In the genomic region with DNA sequence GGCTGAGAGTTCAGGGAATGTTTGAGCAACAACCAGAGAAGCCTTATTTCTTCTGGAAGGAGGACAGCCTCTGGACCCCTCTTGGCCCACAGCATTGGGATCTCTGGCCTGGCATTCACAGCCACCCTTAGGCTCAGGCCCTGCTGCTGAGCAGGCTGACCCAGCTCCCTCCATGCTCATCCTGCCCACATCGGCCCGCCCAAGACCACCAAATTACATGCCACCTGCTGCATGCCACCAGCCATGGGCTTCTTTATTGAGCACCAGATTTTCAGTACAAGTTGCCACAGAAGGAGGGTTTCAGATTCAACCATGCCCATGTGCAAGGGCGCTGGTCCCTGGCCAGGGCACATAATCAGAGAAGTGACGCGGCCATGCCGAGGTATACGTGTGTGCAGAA, we compare ENCODE assay signal across 1 cellular context.
TF ChIP-seq lines count a peak whose summit lies in the region.

No MANE protein-coding gene starts in this region.

TF ChIP-seq in WTC11, 78 proteins besides CTCF, POLR2A, EP300 and RAD21 (continued from another document):
- TF ChIP-seq, protein P1, sequence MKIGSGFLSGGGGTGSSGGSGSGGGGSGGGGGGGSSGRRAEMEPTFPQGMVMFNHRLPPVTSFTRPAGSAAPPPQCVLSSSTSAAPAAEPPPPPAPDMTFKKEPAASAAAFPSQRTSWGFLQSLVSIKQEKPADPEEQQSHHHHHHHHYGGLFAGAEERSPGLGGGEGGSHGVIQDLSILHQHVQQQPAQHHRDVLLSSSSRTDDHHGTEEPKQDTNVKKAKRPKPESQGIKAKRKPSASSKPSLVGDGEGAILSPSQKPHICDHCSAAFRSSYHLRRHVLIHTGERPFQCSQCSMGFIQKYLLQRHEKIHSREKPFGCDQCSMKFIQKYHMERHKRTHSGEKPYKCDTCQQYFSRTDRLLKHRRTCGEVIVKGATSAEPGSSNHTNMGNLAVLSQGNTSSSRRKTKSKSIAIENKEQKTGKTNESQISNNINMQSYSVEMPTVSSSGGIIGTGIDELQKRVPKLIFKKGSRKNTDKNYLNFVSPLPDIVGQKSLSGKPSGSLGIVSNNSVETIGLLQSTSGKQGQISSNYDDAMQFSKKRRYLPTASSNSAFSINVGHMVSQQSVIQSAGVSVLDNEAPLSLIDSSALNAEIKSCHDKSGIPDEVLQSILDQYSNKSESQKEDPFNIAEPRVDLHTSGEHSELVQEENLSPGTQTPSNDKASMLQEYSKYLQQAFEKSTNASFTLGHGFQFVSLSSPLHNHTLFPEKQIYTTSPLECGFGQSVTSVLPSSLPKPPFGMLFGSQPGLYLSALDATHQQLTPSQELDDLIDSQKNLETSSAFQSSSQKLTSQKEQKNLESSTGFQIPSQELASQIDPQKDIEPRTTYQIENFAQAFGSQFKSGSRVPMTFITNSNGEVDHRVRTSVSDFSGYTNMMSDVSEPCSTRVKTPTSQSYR (CRISPR knock-in tag; IDR thresholded peaks at IDR 0.05), result no peak
- no peak for TF ChIP-seq ETV6 (CRISPR knock-in tag; IDR thresholded peaks at IDR 0.05)
- TF ChIP-seq, protein P2, sequence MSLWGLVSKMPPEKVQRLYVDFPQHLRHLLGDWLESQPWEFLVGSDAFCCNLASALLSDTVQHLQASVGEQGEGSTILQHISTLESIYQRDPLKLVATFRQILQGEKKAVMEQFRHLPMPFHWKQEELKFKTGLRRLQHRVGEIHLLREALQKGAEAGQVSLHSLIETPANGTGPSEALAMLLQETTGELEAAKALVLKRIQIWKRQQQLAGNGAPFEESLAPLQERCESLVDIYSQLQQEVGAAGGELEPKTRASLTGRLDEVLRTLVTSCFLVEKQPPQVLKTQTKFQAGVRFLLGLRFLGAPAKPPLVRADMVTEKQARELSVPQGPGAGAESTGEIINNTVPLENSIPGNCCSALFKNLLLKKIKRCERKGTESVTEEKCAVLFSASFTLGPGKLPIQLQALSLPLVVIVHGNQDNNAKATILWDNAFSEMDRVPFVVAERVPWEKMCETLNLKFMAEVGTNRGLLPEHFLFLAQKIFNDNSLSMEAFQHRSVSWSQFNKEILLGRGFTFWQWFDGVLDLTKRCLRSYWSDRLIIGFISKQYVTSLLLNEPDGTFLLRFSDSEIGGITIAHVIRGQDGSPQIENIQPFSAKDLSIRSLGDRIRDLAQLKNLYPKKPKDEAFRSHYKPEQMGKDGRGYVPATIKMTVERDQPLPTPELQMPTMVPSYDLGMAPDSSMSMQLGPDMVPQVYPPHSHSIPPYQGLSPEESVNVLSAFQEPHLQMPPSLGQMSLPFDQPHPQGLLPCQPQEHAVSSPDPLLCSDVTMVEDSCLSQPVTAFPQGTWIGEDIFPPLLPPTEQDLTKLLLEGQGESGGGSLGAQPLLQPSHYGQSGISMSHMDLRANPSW (CRISPR knock-in tag; conservative IDR thresholded peaks at IDR 0.05; ENCODE audit: low read depth), result no peak
